ENCODE assay signal across 9 cellular contexts in the genomic region with DNA sequence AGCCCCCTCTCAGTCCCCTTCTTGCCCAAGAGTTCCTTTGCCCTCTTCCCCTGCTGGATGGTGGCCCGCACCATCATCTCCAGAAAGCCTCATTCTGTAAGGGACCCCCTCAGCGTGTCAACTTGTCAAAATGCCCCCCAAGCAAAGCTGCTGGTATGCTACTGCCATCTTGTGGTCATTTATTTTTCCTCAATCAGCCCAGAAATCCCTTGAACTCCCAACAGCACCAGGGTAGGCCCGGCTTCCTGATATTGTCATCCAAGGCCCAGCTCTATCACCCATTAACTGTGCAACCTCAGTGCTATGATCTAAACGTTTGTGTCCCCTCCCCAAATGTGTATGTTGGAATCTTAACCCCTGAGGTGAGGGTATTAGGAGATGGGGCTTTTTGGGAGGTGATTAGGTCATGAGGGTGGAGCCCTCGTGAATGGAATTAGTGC. TPM values are rescaled to one million over a fixed set of nuclear protein-coding genes. Genes with fewer than 3 reads are reported as not detected.
DNase-seq lines count a peak whose midpoint lies in the region; ATAC-seq and TF ChIP-seq lines count a peak whose summit lies in the region.
"Had no signal": no experiment of that assay in that cellular context is flagged by ENCODE, and none has a peak within 500 bp of the region (broad histone marks: within the 10 kb centered on the region; RNA-seq: fewer than 3 reads in every experiment).

No MANE protein-coding gene starts in this region.

- no peak for TF ChIP-seq EP300 in SK-N-SH (IDR thresholded peaks at IDR 0.05; ENCODE audit: borderline replicate concordance in 1 of 2, low read depth in 1 of 2, low read length in 1 of 2)

- CTCF ChIA-PET in SK-N-SH (lab: Yijun Ruan, JAX) = interaction anchor here (0.7 to 2.9 kb wide), 18 partner anchors 8 to 640 kb away, joined by 3 to 25 read pairs (median 4); a partner anchor contains a TSS

- WGBS in heart left ventricle, 4 donors = 53 to 74% (median 72%) methylated on average over 5 of the region's 5 CpGs
- 66% methylated on average over 5 of the region's 5 CpGs for WGBS in SK-N-SH (ENCODE audit: low lambda C conversion rate)

- no peak overlapping the region for H3K4me3 ChIP-seq in heart left ventricle
- H3K4me3 ChIP-seq in SK-N-SH (ENCODE audit: low read depth in 2 of 2, low read length in 1 of 2) = no peak overlapping the region
- no peak overlapping the region for H3K4me3 ChIP-seq in upper lobe of right lung

- POLR2A ChIA-PET in SK-N-SH (lab: Yijun Ruan, JAX) = no interaction called here

- intact Hi-C loops in heart left ventricle (cut with DNase I) (loop anchor here in 5 of 10 donors (5.0 to 10.0 kb wide), 3 partner anchors 52 to 645 kb away; a partner anchor contains a TSS), Right ventricle myocardium inferior (cut with DNase I) (loop anchor here (2.0 to 10.0 kb wide), 2 partner anchors 147 to 645 kb away; a partner anchor contains a TSS), upper lobe of right lung (cut with DNase I) (no loop called here)

- H3K79me2 ChIP-seq in SK-N-SH (ENCODE audit: insufficient read depth) = no peaks in the 10 kb centered on the region

- no peak overlapping the region for H3K4me2 ChIP-seq in SK-N-SH

- no peaks in the 10 kb centered on the region for H4K20me1 ChIP-seq in SK-N-SH (ENCODE audit: insufficient read depth)

- no peak overlapping the region for H2AFZ ChIP-seq in SK-N-SH (ENCODE audit: low read depth)

- no peaks in the 10 kb centered on the region for H3F3A ChIP-seq in SK-N-SH (replicated peaks; ENCODE audit: insufficient read depth)

- no peak overlapping the region for H3K9ac ChIP-seq in SK-N-SH

- peaks cover 0 to 96% (median 53%) of the 10 kb centered on the region in 9 donors for H3K36me3 ChIP-seq in heart left ventricle
- peaks cover 22 to 29% of the 10 kb centered on the region in 2 experiments for H3K36me3 ChIP-seq in SK-N-SH (replicated peaks in 1 of 2; ENCODE audit: control insufficient read depth in 1 of 2, insufficient read depth in 2 of 2, low read length in 1 of 2)
- H3K36me3 ChIP-seq in upper lobe of right lung = peaks cover 73% of the 10 kb centered on the region

- H3K9me3 ChIP-seq in heart left ventricle = no peaks in the 10 kb centered on the region
- no peaks in the 10 kb centered on the region for H3K9me3 ChIP-seq in SK-N-SH
- H3K9me3 ChIP-seq in upper lobe of right lung = no peaks in the 10 kb centered on the region
- H3K9me3 ChIP-seq: neutrophil had no signal

- no peak for TF ChIP-seq POLR2A in heart left ventricle (IDR thresholded peaks at IDR 0.05)

- DNase-seq in heart left ventricle (no peak), Right ventricle myocardium inferior (ENCODE audit: missing footprints) (no peak), SK-N-SH (peak; percentile 56), hepatic stellate cell (ENCODE audit: low spot score) (peak; percentile 42), upper lobe of right lung (no peak), DMS153 treated with DMSO at 0.1 percent for 48 hours (lab: John Stamatoyannopoulos, UW; ENCODE audit: unreplicated experiment) (no peak)

- ATAC-seq in heart left ventricle (peak in 2 of 4 donors; percentile 18 to 38), Right ventricle myocardium inferior (no peak), upper lobe of right lung (peak; percentile 37), HG02852 (IDR thresholded peaks at IDR 0.05; ENCODE audit: unreplicated experiment) (no peak), GM21576 (IDR thresholded peaks at IDR 0.05; ENCODE audit: unreplicated experiment) (no peak)

- no peak overlapping the region for H3K27ac ChIP-seq in heart left ventricle
- H3K27ac ChIP-seq in SK-N-SH (ENCODE audit: low read depth in 2 of 2, low read length in 1 of 2) = no peak overlapping the region
- H3K27ac ChIP-seq in upper lobe of right lung = no peak overlapping the region
- H3K27ac ChIP-seq: neutrophil had no signal

- TF ChIP-seq CTCF in heart left ventricle (IDR thresholded peaks at IDR 0.05) (peak; percentile 44 to 66 (median 57)), SK-N-SH (IDR thresholded peaks at IDR 0.05) (peak; percentile 69), upper lobe of right lung (IDR thresholded peaks at IDR 0.05) (peak; percentile 47)

- no peaks in the 10 kb centered on the region for H3K9me2 ChIP-seq in SK-N-SH

- H3K4me1 ChIP-seq in heart left ventricle = no peaks in the 10 kb centered on the region
- no peaks in the 10 kb centered on the region for H3K4me1 ChIP-seq in SK-N-SH (ENCODE audit: control insufficient read depth in 1 of 2, insufficient read depth in 2 of 2, low read depth in 1 of 2, low read length in 1 of 2)
- no peaks in the 10 kb centered on the region for H3K4me1 ChIP-seq in upper lobe of right lung

- peak; percentile 62 for TF ChIP-seq RAD21 in SK-N-SH (IDR thresholded peaks at IDR 0.05; ENCODE audit: low read length)

- H3K27me3 ChIP-seq in heart left ventricle (no peaks in the 10 kb centered on the region), SK-N-SH (ENCODE audit: insufficient read depth) (no peaks in the 10 kb centered on the region), upper lobe of right lung (no peaks in the 10 kb centered on the region)
- H3K27me3 ChIP-seq: neutrophil had no signal

TF ChIP-seq in SK-N-SH, 30 proteins besides CTCF, POLR2A, EP300 and RAD21:
- TF ChIP-seq, protein P1, sequence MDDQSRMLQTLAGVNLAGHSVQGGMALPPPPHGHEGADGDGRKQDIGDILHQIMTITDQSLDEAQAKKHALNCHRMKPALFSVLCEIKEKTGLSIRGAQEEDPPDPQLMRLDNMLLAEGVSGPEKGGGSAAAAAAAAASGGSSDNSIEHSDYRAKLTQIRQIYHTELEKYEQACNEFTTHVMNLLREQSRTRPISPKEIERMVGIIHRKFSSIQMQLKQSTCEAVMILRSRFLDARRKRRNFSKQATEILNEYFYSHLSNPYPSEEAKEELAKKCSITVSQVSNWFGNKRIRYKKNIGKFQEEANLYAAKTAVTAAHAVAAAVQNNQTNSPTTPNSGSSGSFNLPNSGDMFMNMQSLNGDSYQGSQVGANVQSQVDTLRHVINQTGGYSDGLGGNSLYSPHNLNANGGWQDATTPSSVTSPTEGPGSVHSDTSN (IDR thresholded peaks at IDR 0.05) = no peak
- TF ChIP-seq SMC3 (IDR thresholded peaks at IDR 0.05; ENCODE audit: low read depth, low read length) (no peak; the same call in 1 of the 2 replicates), TAF1 (IDR thresholded peaks at IDR 0.05; ENCODE audit: borderline replicate concordance, low read depth, low read length) (no peak), TEAD4 (IDR thresholded peaks at IDR 0.05; ENCODE audit: borderline replicate concordance, insufficient read depth) (no peak), NFIC (IDR thresholded peaks at IDR 0.05; ENCODE audit: borderline replicate concordance) (no peak), CHD2 (IDR thresholded peaks at IDR 0.05; ENCODE audit: low read length, partially characterized antibody) (no peak), RCOR1 (IDR thresholded peaks at IDR 0.05; ENCODE audit: low read length) (no peak), FOXJ3 (CRISPR knock-in tag; IDR thresholded peaks at IDR 0.05) (no peak), GATA2 (CRISPR knock-in tag; IDR thresholded peaks at IDR 0.05) (no peak), NRF1 (IDR thresholded peaks at IDR 0.05; ENCODE audit: low read depth, low read length) (no peak), GABPA (IDR thresholded peaks at IDR 0.05; ENCODE audit: low read depth) (no peak), FOXM1 (IDR thresholded peaks at IDR 0.05; ENCODE audit: low read depth) (no peak), YY1 (IDR thresholded peaks at IDR 0.05; ENCODE audit: low read depth) (no peak), MXI1 (IDR thresholded peaks at IDR 0.05; ENCODE audit: low read depth, low read length) (no peak)
- TF ChIP-seq, protein P2, sequence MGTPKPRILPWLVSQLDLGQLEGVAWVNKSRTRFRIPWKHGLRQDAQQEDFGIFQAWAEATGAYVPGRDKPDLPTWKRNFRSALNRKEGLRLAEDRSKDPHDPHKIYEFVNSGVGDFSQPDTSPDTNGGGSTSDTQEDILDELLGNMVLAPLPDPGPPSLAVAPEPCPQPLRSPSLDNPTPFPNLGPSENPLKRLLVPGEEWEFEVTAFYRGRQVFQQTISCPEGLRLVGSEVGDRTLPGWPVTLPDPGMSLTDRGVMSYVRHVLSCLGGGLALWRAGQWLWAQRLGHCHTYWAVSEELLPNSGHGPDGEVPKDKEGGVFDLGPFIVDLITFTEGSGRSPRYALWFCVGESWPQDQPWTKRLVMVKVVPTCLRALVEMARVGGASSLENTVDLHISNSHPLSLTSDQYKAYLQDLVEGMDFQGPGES (IDR thresholded peaks at IDR 0.05; ENCODE audit: low read depth, low read length) = no peak
- TF ChIP-seq, protein P3, sequence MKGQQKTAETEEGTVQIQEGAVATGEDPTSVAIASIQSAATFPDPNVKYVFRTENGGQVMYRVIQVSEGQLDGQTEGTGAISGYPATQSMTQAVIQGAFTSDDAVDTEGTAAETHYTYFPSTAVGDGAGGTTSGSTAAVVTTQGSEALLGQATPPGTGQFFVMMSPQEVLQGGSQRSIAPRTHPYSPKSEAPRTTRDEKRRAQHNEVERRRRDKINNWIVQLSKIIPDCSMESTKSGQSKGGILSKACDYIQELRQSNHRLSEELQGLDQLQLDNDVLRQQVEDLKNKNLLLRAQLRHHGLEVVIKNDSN (IDR thresholded peaks at IDR 0.05; ENCODE audit: borderline replicate concordance, low read depth) = no peak
- TF ChIP-seq, protein P4, sequence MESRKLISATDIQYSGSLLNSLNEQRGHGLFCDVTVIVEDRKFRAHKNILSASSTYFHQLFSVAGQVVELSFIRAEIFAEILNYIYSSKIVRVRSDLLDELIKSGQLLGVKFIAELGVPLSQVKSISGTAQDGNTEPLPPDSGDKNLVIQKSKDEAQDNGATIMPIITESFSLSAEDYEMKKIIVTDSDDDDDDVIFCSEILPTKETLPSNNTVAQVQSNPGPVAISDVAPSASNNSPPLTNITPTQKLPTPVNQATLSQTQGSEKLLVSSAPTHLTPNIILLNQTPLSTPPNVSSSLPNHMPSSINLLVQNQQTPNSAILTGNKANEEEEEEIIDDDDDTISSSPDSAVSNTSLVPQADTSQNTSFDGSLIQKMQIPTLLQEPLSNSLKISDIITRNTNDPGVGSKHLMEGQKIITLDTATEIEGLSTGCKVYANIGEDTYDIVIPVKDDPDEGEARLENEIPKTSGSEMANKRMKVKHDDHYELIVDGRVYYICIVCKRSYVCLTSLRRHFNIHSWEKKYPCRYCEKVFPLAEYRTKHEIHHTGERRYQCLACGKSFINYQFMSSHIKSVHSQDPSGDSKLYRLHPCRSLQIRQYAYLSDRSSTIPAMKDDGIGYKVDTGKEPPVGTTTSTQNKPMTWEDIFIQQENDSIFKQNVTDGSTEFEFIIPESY (IDR thresholded peaks at IDR 0.05; ENCODE audit: borderline replicate concordance, low read depth) = no peak

RNA-seq across cellular contexts. Expression of a gene that starts 53.2 kb away (rescaled TPM):
- total RNA-seq in heart left ventricle = 100 to 1,000 TPM in 2 of 9 donors, 10 to 100 TPM in 7; 63.2 to 110 (median 85.5) TPM
- polyA plus RNA-seq in heart left ventricle = 10 to 100 TPM in 1 of 2 donors, 1 to 10 TPM in 1; 7.8 to 50.5 TPM
- 63.0 TPM for total RNA-seq in Right ventricle myocardium inferior
- 37.5 and 51.1 TPM in 2 replicates for polyA plus RNA-seq in SK-N-SH (2012; rRNA removed)
- polyA plus RNA-seq in SK-N-SH (2012; cell fraction: cytosol; rRNA removed) = 42.5 and 48.0 TPM in 2 replicates
- 20.9 and 40.9 TPM in 2 replicates for polyA plus RNA-seq in SK-N-SH (2012; cell fraction: nucleus; rRNA removed)
- 61.8 TPM for total RNA-seq in upper lobe of right lung

Comparison
In these comparisons a context has a peak if more than half of its experiments do, and no peak if none do; other contexts are left out.
1. DNase-seq: peak in SK-N-SH (single experiment) and hepatic stellate cell (single experiment); none in heart left ventricle (0 of 5), Right ventricle myocardium inferior (single experiment), upper lobe of right lung (single experiment) and DMS153 treated with DMSO at 0.1 percent for 48 hours (single experiment).
2. Peak in every context shown above with its lines, with median percentiles within 50 percentile points of each other: CTCF ChIP-seq.